Comparison of ENCODE assay signal across 1 cellular context in the genomic region with DNA sequence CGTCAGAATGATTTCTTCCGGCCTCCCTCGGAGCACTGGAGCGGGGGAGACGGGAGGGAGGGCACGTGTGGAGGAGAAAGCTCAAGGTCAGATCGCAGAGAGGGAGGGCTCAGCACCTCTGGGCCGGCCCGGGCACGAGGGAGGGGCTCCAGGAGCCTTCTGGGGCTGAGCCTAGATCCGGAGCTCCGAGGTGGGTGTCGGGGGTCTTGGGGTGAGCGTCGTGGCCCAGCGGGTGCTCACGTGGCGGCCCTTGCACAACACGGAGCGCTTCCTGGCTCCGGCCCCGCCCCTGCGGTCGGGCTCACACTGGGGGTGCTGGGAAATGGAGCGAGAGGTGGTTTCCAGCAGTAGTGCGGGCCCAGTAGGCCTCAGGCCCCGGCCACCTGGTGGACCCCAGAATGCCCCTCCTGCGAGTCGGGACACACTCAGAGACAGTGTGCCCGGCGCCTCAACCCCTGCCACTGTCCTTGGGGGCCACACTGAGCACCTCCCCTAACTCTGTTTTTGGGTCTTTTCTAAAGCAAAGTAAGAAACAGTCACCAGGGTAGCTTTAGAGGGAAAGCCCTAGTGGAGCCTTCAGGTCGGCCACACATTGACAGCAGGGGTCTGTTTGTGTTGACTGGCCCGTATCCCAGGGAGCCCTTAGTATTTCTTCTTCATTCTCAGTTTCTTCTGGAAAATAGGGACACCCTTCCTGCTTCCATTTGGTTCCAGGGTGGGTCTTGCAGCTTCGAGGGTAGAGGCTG.
TF ChIP-seq lines count a peak whose summit lies in the region.

No MANE protein-coding gene starts in this region.

TF ChIP-seq in HepG2, 621 proteins besides CTCF, POLR2A, EP300 and RAD21 (continued from another document and continues in another):
- TF ChIP-seq, protein P1, sequence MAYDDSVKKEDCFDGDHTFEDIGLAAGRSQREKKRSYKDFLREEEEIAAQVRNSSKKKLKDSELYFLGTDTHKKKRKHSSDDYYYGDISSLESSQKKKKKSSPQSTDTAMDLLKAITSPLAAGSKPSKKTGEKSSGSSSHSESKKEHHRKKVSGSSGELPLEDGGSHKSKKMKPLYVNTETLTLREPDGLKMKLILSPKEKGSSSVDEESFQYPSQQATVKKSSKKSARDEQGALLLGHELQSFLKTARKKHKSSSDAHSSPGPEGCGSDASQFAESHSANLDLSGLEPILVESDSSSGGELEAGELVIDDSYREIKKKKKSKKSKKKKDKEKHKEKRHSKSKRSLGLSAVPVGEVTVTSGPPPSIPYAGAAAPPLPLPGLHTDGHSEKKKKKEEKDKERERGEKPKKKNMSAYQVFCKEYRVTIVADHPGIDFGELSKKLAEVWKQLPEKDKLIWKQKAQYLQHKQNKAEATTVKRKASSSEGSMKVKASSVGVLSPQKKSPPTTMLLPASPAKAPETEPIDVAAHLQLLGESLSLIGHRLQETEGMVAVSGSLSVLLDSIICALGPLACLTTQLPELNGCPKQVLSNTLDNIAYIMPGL (CRISPR knock-in tag; IDR thresholded peaks at IDR 0.05; ENCODE audit: borderline replicate concordance in 1 of 2, low read depth in 1 of 2): 0 out of 4 replicates have a peak, but pooled peaks of 1 of the 2 experiments have one; percentile 40
- TF ChIP-seq CBX1 (IDR thresholded peaks at IDR 0.05; ENCODE audit: low read depth) (no peak), ZNF616 (CRISPR knock-in tag; IDR thresholded peaks at IDR 0.05; ENCODE audit: low read depth) (no peak; the same call in 1 of the 2 replicates), ZNF879 (CRISPR knock-in tag; IDR thresholded peaks at IDR 0.05) (no peak), ZNF143 (CRISPR knock-in tag; IDR thresholded peaks at IDR 0.05) (peak; percentile 82), SOX6 (IDR thresholded peaks at IDR 0.05) (no peak), SOX6 (CRISPR knock-in tag; IDR thresholded peaks at IDR 0.05) (peak; percentile 59; the same call in 1 of the 2 replicates), YY1 (IDR thresholded peaks at IDR 0.05; ENCODE audit: insufficient read depth, insufficient replicate concordance, low read depth, low read length) (peak; percentile 19), TCF7L2 (IDR thresholded peaks at IDR 0.05; ENCODE audit: low read depth, low read length) (no peak), ZNF354B (CRISPR knock-in tag; IDR thresholded peaks at IDR 0.05) (no peak), ETV6 (CRISPR knock-in tag; conservative IDR thresholded peaks at IDR 0.05) (no peak), ARNTL (CRISPR knock-in tag; IDR thresholded peaks at IDR 0.05) (peak; percentile 92), MTF1 (CRISPR knock-in tag; IDR thresholded peaks at IDR 0.05) (peak; percentile 87), ZNF878 (CRISPR knock-in tag; IDR thresholded peaks at IDR 0.05) (peak; percentile 88), RFX3 (CRISPR knock-in tag; IDR thresholded peaks at IDR 0.05) (no peak), ZNF674 (CRISPR knock-in tag; IDR thresholded peaks at IDR 0.05; ENCODE audit: low read depth) (no peak), FOSL1 (CRISPR knock-in tag; IDR thresholded peaks at IDR 0.05; ENCODE audit: borderline replicate concordance) (no peak), ATF7-NPFF (CRISPR knock-in tag; IDR thresholded peaks at IDR 0.05; ENCODE audit: low read depth) (0 out of 2 replicates have a peak, but pooled peaks have one; percentile 18), EHMT2 (IDR thresholded peaks at IDR 0.05; ENCODE audit: borderline replicate concordance, low read depth, low read length) (no peak), ZNF547 (CRISPR knock-in tag; IDR thresholded peaks at IDR 0.05) (peak; percentile 69), POGZ (CRISPR knock-in tag; IDR thresholded peaks at IDR 0.05) (peak; percentile 56; the same call in 1 of the 2 replicates), ZNF7 (CRISPR knock-in tag; IDR thresholded peaks at IDR 0.05) (no peak)
- TF ChIP-seq, protein P2, sequence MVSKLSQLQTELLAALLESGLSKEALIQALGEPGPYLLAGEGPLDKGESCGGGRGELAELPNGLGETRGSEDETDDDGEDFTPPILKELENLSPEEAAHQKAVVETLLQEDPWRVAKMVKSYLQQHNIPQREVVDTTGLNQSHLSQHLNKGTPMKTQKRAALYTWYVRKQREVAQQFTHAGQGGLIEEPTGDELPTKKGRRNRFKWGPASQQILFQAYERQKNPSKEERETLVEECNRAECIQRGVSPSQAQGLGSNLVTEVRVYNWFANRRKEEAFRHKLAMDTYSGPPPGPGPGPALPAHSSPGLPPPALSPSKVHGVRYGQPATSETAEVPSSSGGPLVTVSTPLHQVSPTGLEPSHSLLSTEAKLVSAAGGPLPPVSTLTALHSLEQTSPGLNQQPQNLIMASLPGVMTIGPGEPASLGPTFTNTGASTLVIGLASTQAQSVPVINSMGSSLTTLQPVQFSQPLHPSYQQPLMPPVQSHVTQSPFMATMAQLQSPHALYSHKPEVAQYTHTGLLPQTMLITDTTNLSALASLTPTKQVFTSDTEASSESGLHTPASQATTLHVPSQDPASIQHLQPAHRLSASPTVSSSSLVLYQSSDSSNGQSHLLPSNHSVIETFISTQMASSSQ (IDR thresholded peaks at IDR 0.05; ENCODE audit: low read depth): no peak
- TF ChIP-seq, protein P2 (CRISPR knock-in tag; IDR thresholded peaks at IDR 0.05; ENCODE audit: borderline replicate concordance): no peak; the same call in 1 of the 2 replicates
- TF ChIP-seq, protein P3, sequence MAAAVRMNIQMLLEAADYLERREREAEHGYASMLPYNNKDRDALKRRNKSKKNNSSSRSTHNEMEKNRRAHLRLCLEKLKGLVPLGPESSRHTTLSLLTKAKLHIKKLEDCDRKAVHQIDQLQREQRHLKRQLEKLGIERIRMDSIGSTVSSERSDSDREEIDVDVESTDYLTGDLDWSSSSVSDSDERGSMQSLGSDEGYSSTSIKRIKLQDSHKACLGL (CRISPR knock-in tag; IDR thresholded peaks at IDR 0.05): peak; percentile 56; the same call in 1 of the 2 replicates
- TF ChIP-seq, protein P4, sequence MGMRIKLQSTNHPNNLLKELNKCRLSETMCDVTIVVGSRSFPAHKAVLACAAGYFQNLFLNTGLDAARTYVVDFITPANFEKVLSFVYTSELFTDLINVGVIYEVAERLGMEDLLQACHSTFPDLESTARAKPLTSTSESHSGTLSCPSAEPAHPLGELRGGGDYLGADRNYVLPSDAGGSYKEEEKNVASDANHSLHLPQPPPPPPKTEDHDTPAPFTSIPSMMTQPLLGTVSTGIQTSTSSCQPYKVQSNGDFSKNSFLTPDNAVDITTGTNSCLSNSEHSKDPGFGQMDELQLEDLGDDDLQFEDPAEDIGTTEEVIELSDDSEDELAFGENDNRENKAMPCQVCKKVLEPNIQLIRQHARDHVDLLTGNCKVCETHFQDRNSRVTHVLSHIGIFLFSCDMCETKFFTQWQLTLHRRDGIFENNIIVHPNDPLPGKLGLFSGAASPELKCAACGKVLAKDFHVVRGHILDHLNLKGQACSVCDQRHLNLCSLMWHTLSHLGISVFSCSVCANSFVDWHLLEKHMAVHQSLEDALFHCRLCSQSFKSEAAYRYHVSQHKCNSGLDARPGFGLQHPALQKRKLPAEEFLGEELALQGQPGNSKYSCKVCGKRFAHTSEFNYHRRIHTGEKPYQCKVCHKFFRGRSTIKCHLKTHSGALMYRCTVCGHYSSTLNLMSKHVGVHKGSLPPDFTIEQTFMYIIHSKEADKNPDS (CRISPR knock-in tag; IDR thresholded peaks at IDR 0.05): peak; percentile 40; the same call in 1 of the 2 replicates
- TF ChIP-seq, protein P5, sequence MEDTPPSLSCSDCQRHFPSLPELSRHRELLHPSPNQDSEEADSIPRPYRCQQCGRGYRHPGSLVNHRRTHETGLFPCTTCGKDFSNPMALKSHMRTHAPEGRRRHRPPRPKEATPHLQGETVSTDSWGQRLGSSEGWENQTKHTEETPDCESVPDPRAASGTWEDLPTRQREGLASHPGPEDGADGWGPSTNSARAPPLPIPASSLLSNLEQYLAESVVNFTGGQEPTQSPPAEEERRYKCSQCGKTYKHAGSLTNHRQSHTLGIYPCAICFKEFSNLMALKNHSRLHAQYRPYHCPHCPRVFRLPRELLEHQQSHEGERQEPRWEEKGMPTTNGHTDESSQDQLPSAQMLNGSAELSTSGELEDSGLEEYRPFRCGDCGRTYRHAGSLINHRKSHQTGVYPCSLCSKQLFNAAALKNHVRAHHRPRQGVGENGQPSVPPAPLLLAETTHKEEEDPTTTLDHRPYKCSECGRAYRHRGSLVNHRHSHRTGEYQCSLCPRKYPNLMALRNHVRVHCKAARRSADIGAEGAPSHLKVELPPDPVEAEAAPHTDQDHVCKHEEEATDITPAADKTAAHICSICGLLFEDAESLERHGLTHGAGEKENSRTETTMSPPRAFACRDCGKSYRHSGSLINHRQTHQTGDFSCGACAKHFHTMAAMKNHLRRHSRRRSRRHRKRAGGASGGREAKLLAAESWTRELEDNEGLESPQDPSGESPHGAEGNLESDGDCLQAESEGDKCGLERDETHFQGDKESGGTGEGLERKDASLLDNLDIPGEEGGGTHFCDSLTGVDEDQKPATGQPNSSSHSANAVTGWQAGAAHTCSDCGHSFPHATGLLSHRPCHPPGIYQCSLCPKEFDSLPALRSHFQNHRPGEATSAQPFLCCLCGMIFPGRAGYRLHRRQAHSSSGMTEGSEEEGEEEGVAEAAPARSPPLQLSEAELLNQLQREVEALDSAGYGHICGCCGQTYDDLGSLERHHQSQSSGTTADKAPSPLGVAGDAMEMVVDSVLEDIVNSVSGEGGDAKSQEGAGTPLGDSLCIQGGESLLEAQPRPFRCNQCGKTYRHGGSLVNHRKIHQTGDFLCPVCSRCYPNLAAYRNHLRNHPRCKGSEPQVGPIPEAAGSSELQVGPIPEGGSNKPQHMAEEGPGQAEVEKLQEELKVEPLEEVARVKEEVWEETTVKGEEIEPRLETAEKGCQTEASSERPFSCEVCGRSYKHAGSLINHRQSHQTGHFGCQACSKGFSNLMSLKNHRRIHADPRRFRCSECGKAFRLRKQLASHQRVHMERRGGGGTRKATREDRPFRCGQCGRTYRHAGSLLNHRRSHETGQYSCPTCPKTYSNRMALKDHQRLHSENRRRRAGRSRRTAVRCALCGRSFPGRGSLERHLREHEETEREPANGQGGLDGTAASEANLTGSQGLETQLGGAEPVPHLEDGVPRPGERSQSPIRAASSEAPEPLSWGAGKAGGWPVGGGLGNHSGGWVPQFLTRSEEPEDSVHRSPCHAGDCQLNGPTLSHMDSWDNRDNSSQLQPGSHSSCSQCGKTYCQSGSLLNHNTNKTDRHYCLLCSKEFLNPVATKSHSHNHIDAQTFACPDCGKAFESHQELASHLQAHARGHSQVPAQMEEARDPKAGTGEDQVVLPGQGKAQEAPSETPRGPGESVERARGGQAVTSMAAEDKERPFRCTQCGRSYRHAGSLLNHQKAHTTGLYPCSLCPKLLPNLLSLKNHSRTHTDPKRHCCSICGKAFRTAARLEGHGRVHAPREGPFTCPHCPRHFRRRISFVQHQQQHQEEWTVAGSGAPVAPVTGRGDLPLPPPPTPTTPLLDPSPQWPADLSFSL (CRISPR knock-in tag; IDR thresholded peaks at IDR 0.05): no peak
- TF ChIP-seq, protein P6, sequence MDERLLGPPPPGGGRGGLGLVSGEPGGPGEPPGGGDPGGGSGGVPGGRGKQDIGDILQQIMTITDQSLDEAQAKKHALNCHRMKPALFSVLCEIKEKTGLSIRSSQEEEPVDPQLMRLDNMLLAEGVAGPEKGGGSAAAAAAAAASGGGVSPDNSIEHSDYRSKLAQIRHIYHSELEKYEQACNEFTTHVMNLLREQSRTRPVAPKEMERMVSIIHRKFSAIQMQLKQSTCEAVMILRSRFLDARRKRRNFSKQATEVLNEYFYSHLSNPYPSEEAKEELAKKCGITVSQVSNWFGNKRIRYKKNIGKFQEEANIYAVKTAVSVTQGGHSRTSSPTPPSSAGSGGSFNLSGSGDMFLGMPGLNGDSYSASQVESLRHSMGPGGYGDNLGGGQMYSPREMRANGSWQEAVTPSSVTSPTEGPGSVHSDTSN (CRISPR knock-in tag; IDR thresholded peaks at IDR 0.05): no peak
- TF ChIP-seq, protein P7, sequence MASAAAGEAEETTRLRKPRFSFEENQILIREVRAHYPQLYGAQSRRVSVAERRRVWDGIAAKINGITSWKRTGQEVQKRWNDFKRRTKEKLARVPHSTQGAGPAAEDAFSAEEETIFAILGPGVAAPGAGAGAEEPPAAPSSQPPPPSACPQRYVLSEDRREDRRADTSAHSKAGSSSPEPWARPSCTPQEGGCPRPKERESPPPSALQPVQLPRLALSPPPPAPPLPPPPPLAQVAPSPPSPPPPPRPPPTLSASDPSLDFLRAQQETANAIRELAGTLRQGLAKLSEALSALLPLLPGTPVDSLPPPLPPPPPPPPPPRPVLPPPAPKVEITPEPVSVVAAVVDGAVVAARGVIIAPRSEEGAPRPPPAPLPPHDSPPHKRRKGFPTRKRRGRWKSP (CRISPR knock-in tag; IDR thresholded peaks at IDR 0.05): peak; percentile 79
- TF ChIP-seq, protein P8, sequence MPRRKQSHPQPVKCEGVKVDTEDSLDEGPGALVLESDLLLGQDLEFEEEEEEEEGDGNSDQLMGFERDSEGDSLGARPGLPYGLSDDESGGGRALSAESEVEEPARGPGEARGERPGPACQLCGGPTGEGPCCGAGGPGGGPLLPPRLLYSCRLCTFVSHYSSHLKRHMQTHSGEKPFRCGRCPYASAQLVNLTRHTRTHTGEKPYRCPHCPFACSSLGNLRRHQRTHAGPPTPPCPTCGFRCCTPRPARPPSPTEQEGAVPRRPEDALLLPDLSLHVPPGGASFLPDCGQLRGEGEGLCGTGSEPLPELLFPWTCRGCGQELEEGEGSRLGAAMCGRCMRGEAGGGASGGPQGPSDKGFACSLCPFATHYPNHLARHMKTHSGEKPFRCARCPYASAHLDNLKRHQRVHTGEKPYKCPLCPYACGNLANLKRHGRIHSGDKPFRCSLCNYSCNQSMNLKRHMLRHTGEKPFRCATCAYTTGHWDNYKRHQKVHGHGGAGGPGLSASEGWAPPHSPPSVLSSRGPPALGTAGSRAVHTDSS (CRISPR knock-in tag; conservative IDR thresholded peaks at IDR 0.05): no peak
- TF ChIP-seq, protein P9, sequence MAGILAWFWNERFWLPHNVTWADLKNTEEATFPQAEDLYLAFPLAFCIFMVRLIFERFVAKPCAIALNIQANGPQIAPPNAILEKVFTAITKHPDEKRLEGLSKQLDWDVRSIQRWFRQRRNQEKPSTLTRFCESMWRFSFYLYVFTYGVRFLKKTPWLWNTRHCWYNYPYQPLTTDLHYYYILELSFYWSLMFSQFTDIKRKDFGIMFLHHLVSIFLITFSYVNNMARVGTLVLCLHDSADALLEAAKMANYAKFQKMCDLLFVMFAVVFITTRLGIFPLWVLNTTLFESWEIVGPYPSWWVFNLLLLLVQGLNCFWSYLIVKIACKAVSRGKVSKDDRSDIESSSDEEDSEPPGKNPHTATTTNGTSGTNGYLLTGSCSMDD (CRISPR knock-in tag; IDR thresholded peaks at IDR 0.05): no peak
